In the genomic region with DNA sequence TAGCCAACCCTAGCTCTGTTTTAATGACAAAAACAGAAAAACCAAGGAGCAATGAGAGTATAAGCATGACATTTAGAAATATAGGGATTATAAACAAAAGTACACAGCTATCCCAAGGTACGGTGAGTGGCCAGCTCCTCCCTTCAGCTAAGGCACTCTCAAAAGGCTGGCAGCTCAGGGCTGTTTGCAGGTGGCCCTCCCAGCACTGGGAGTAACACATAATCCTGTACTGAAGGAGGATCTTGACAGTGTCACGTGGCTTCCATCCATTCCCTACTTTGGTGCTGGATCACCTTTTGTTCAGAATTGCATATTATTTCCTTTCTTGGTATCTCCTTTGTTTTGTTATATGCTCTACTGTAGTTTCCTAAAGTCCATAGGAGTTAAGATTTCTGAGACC, we compare ENCODE assay signal across 23 cellular contexts.
"Had no signal": no experiment of that assay in that cellular context is flagged by ENCODE, and none has a peak within 500 bp of the region (broad histone marks: within the 10 kb centered on the region; RNA-seq: fewer than 3 reads in every experiment).

No MANE protein-coding gene starts in this region.

- H3K4me2 ChIP-seq: smooth muscle cell had no signal

- H3K27me3 ChIP-seq: ovary, right atrium auricular region, right lobe of liver, tibial nerve, upper lobe of left lung had no signal

- H3K27ac ChIP-seq: left ventricle myocardium inferior, ovary, right atrium auricular region, right lobe of liver, tibial nerve, upper lobe of left lung had no signal

- H3K4me3 ChIP-seq: left ventricle myocardium inferior, lung, mucosa of descending colon, ovary, right atrium auricular region, right lobe of liver, smooth muscle cell, tibial nerve, upper lobe of left lung had no signal

- FAIRE-seq: urothelium cell line had no signal

- ATAC-seq: mucosa of descending colon; naive thymus-derived CD4-positive, alpha-beta T cell; natural killer cell treated with Interleukin-12 subunit alpha and Interleukin-12 subunit beta and Interleukin-15 and Interleukin-18, amount 100 ng/mL, for 72 hours; right lobe of liver; stimulated activated memory B cell treated with anti-CD40 and anti-IgM and Interleukin-4, amounts not matched to agents 10 μg/mL and 1 μg/mL and 100 μg/mL, for 72 hours; stimulated activated naive CD8-positive, alpha-beta T cell treated with anti-CD3 and anti-CD28 coated beads, Interleukin-15, amount 100 ng/mL, for 72 hours had no signal

- H3K9me3 ChIP-seq: ovary, right atrium auricular region, right lobe of liver, tibial nerve, upper lobe of left lung had no signal

- H3K36me3 ChIP-seq: left ventricle myocardium inferior, ovary, right atrium auricular region, right lobe of liver, tibial nerve, upper lobe of left lung had no signal

- DNase-seq: hypothalamus; islet precursor cell; left ventricle myocardium inferior; midbrain; mucosa of descending colon; naive thymus-derived CD4-positive, alpha-beta T cell; ovary; right lobe of liver; stimulated activated CD4-positive, alpha-beta T cell treated with anti-CD3 and anti-CD28 coated beads, Interleukin-1b, Interleukin-23, amount 100 ng/mL, for 48 hours; stimulated activated CD4-positive, alpha-beta T cell treated with anti-CD3 and anti-CD28 coated beads, Interleukin-2, amount 100 ng/mL, for 48 hours; stimulated activated CD4-positive, alpha-beta T cell treated with anti-CD3 and anti-CD28 coated beads, Interleukin-4, amount 100 ng/mL, for 4 hours; stimulated activated CD8-positive, alpha-beta memory T cell treated with anti-CD3 and anti-CD28 coated beads, Interleukin-4, amount 100 ng/mL, for 48 hours; stimulated activated naive CD4-positive, alpha-beta T cell treated with Interleukin-2 at 50 U/mL for 16 hours; stimulated activated naive CD8-positive, alpha-beta T cell treated with anti-CD3 and anti-CD28 coated beads, Interleukin-15, amount 100 ng/mL, for 72 hours; substantia nigra; upper lobe of left lung had no signal

- H3K4me1 ChIP-seq: left ventricle myocardium inferior, right atrium auricular region, right lobe of liver, tibial nerve, upper lobe of left lung had no signal
